ENCODE assay signal across 2 cellular contexts in genomic region chr1:43934986-43935324, GRCh38.
TF ChIP-seq lines count a peak whose summit lies in the region.

No MANE protein-coding gene starts in this region.

TF ChIP-seq in IMR-90, 13 proteins besides CTCF, POLR2A, EP300 and RAD21:
- TF ChIP-seq RCOR1 (IDR thresholded peaks at IDR 0.05; ENCODE audit: insufficient replicate concordance, low read length) (no peak), ELK1 (IDR thresholded peaks at IDR 0.05; ENCODE audit: borderline replicate concordance, low read depth, low read length) (no peak), CHD1 (IDR thresholded peaks at IDR 0.05; ENCODE audit: low read depth, low read length) (no peak), SMC3 (IDR thresholded peaks at IDR 0.05; ENCODE audit: low read depth, low read length) (no peak)

TF ChIP-seq in WTC11, 78 proteins besides CTCF, POLR2A, EP300 and RAD21:
- TF ChIP-seq NFATC4 (CRISPR knock-in tag; IDR thresholded peaks at IDR 0.05) (no peak), FOXP4 (CRISPR knock-in tag; IDR thresholded peaks at IDR 0.05) (no peak), E2F5 (CRISPR knock-in tag; IDR thresholded peaks at IDR 0.05) (no peak), ETV6 (CRISPR knock-in tag; IDR thresholded peaks at IDR 0.05) (no peak), ARID4B (CRISPR knock-in tag; IDR thresholded peaks at IDR 0.05; ENCODE audit: borderline replicate concordance) (no peak), AFF4 (CRISPR knock-in tag; IDR thresholded peaks at IDR 0.05; ENCODE audit: borderline replicate concordance) (no peak), USF2 (CRISPR knock-in tag; IDR thresholded peaks at IDR 0.05) (no peak), MLX (CRISPR knock-in tag; IDR thresholded peaks at IDR 0.05) (no peak), ZNF425 (CRISPR knock-in tag; conservative IDR thresholded peaks at IDR 0.05) (no peak), FOXK1 (CRISPR knock-in tag; IDR thresholded peaks at IDR 0.05) (no peak), ZNF281 (CRISPR knock-in tag; IDR thresholded peaks at IDR 0.05) (no peak), TEAD4 (CRISPR knock-in tag; IDR thresholded peaks at IDR 0.05) (no peak), CREB1 (CRISPR knock-in tag; IDR thresholded peaks at IDR 0.05) (no peak), ATF3 (CRISPR knock-in tag; conservative IDR thresholded peaks at IDR 0.05) (no peak), ELF4 (CRISPR knock-in tag; IDR thresholded peaks at IDR 0.05; ENCODE audit: low read depth) (no peak), ZNF416 (CRISPR knock-in tag; IDR thresholded peaks at IDR 0.05) (no peak)
